Comparison of ENCODE assay signal across 1 cellular context in the genomic region with DNA sequence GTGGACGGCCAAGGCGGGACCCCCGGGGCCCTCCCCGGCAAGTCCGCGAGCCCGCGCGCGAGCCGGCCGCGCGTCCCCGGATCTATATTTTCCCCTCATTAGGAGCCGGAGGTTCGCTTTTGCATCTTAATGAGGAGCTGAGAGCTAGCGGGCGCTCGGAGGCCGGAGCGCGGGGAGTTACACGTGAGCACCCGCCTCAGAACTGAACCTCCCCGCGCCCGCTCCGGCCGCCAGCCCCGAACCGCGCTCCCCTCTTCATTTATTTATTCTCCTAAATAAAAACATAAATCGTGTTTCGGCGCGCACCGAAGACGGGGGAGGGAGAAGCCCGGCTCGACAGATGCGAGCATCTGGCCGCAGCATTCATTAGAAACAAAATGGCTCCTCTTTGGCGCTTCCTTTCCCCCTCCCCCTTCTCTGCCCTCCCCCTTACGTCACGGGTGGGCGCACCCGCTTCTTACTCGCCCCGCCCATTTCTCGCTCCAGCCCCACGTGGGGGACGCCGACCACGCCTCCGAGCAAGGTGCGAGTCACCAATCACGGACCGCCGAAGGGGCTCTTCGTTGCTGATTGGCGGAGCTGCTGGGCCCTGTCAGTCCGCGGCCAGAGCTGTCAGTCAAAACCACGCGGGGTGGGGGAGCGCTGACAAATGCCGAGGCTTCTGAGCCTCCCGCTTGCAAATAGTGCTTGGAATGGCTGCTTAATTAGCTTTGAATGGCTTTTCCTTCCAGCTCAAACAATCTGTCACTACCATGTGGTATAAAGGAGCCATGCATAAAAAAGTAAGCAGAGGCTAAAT.
TF ChIP-seq lines count a peak whose summit lies in the region.

No MANE protein-coding gene starts in this region.

TF ChIP-seq in HepG2, 621 proteins besides CTCF, POLR2A, EP300 and RAD21 (continued from another document and continues in another):
- TF ChIP-seq, protein P1, sequence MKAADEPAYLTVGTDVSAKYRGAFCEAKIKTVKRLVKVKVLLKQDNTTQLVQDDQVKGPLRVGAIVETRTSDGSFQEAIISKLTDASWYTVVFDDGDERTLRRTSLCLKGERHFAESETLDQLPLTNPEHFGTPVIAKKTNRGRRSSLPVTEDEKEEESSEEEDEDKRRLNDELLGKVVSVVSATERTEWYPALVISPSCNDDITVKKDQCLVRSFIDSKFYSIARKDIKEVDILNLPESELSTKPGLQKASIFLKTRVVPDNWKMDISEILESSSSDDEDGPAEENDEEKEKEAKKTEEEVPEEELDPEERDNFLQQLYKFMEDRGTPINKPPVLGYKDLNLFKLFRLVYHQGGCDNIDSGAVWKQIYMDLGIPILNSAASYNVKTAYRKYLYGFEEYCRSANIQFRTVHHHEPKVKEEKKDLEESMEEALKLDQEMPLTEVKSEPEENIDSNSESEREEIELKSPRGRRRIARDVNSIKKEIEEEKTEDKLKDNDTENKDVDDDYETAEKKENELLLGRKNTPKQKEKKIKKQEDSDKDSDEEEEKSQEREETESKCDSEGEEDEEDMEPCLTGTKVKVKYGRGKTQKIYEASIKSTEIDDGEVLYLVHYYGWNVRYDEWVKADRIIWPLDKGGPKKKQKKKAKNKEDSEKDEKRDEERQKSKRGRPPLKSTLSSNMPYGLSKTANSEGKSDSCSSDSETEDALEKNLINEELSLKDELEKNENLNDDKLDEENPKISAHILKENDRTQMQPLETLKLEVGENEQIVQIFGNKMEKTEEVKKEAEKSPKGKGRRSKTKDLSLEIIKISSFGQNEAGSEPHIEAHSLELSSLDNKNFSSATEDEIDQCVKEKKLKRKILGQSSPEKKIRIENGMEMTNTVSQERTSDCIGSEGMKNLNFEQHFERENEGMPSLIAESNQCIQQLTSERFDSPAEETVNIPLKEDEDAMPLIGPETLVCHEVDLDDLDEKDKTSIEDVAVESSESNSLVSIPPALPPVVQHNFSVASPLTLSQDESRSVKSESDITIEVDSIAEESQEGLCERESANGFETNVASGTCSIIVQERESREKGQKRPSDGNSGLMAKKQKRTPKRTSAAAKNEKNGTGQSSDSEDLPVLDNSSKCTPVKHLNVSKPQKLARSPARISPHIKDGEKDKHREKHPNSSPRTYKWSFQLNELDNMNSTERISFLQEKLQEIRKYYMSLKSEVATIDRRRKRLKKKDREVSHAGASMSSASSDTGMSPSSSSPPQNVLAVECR (CRISPR knock-in tag; IDR thresholded peaks at IDR 0.05; ENCODE audit: borderline replicate concordance): peak; percentile 62; the same call in 1 of the 2 replicates
- TF ChIP-seq NR2C2 (CRISPR knock-in tag; IDR thresholded peaks at IDR 0.05; ENCODE audit: borderline replicate concordance): no peak
- TF ChIP-seq, protein P2, sequence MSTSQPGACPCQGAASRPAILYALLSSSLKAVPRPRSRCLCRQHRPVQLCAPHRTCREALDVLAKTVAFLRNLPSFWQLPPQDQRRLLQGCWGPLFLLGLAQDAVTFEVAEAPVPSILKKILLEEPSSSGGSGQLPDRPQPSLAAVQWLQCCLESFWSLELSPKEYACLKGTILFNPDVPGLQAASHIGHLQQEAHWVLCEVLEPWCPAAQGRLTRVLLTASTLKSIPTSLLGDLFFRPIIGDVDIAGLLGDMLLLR (CRISPR knock-in tag; IDR thresholded peaks at IDR 0.05): no peak
- TF ChIP-seq MAFG (CRISPR knock-in tag; IDR thresholded peaks at IDR 0.05): no peak
- TF ChIP-seq, protein P3, sequence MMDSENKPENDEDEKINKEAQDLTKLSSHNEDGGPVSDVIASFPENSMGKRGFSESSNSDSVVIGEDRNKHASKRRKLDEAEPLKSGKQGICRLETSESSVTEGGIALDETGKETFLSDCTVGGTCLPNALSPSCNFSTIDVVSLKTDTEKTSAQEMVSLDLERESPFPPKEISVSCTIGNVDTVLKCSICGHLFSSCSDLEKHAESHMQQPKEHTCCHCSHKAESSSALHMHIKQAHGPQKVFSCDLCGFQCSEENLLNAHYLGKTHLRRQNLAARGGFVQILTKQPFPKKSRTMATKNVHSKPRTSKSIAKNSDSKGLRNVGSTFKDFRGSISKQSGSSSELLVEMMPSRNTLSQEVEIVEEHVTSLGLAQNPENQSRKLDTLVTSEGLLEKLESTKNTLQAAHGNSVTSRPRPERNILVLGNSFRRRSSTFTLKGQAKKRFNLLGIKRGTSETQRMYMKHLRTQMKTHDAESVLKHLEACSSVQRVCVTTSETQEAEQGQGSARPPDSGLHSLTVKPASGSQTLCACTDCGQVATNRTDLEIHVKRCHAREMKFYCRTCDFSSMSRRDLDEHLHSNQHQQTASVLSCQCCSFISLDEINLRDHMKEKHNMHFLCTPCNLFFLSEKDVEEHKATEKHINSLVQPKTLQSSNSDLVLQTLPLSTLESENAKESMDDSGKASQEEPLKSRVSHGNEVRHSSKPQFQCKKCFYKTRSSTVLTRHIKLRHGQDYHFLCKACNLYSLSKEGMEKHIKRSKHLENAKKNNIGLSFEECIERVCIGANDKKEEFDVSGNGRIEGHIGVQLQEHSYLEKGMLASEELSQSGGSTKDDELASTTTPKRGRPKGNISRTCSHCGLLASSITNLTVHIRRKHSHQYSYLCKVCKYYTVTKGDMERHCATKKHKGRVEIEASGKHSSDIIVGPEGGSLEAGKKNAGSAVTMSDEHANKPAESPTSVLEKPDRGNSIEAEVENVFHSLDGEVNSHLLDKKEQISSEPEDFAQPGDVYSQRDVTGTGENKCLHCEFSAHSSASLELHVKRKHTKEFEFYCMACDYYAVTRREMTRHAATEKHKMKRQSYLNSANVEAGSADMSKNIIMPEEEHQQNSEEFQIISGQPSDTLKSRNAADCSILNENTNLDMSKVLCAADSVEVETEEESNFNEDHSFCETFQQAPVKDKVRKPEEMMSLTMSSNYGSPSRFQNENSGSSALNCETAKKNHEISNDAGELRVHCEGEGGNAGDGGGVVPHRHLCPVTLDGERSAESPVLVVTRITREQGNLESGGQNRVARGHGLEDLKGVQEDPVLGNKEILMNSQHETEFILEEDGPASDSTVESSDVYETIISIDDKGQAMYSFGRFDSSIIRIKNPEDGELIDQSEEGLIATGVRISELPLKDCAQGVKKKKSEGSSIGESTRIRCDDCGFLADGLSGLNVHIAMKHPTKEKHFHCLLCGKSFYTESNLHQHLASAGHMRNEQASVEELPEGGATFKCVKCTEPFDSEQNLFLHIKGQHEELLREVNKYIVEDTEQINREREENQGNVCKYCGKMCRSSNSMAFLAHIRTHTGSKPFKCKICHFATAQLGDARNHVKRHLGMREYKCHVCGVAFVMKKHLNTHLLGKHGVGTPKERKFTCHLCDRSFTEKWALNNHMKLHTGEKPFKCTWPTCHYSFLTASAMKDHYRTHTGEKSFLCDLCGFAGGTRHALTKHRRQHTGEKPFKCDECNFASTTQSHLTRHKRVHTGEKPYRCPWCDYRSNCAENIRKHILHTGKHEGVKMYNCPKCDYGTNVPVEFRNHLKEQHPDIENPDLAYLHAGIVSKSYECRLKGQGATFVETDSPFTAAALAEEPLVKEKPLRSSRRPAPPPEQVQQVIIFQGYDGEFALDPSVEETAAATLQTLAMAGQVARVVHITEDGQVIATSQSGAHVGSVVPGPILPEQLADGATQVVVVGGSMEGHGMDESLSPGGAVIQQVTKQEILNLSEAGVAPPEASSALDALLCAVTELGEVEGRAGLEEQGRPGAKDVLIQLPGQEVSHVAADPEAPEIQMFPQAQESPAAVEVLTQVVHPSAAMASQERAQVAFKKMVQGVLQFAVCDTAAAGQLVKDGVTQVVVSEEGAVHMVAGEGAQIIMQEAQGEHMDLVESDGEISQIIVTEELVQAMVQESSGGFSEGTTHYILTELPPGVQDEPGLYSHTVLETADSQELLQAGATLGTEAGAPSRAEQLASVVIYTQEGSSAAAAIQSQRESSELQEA (CRISPR knock-in tag; IDR thresholded peaks at IDR 0.05; ENCODE audit: not compliant biosample characterization): no peak
- no peak for TF ChIP-seq ZC3H13 (CRISPR knock-in tag; IDR thresholded peaks at IDR 0.05)
- TF ChIP-seq, protein P4, sequence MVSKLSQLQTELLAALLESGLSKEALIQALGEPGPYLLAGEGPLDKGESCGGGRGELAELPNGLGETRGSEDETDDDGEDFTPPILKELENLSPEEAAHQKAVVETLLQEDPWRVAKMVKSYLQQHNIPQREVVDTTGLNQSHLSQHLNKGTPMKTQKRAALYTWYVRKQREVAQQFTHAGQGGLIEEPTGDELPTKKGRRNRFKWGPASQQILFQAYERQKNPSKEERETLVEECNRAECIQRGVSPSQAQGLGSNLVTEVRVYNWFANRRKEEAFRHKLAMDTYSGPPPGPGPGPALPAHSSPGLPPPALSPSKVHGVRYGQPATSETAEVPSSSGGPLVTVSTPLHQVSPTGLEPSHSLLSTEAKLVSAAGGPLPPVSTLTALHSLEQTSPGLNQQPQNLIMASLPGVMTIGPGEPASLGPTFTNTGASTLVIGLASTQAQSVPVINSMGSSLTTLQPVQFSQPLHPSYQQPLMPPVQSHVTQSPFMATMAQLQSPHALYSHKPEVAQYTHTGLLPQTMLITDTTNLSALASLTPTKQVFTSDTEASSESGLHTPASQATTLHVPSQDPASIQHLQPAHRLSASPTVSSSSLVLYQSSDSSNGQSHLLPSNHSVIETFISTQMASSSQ (IDR thresholded peaks at IDR 0.05; ENCODE audit: low read depth): peak; percentile 60
- TF ChIP-seq, protein P4 (CRISPR knock-in tag; IDR thresholded peaks at IDR 0.05; ENCODE audit: borderline replicate concordance): peak; percentile 87; the same call in 1 of the 2 replicates
- peak; percentile 35 for TF ChIP-seq SRY (CRISPR knock-in tag; IDR thresholded peaks at IDR 0.05)
- no peak for TF ChIP-seq ZNF383 (CRISPR knock-in tag; IDR thresholded peaks at IDR 0.05; ENCODE audit: borderline replicate concordance)
- TF ChIP-seq, protein P5, sequence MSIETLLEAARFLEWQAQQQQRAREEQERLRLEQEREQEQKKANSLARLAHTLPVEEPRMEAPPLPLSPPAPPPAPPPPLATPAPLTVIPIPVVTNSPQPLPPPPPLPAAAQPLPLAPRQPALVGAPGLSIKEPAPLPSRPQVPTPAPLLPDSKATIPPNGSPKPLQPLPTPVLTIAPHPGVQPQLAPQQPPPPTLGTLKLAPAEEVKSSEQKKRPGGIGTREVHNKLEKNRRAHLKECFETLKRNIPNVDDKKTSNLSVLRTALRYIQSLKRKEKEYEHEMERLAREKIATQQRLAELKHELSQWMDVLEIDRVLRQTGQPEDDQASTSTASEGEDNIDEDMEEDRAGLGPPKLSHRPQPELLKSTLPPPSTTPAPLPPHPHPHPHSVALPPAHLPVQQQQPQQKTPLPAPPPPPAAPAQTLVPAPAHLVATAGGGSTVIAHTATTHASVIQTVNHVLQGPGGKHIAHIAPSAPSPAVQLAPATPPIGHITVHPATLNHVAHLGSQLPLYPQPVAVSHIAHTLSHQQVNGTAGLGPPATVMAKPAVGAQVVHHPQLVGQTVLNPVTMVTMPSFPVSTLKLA (IDR thresholded peaks at IDR 0.05): peak; percentile 81
- TF ChIP-seq ZNF263 (CRISPR knock-in tag; IDR thresholded peaks at IDR 0.05): no peak
- TF ChIP-seq HIVEP1 (CRISPR knock-in tag; IDR thresholded peaks at IDR 0.05): peak; percentile 79
- TF ChIP-seq NBN (conservative IDR thresholded peaks at IDR 0.05): no peak
- no peak for TF ChIP-seq HMGA1 (CRISPR knock-in tag; conservative IDR thresholded peaks at IDR 0.05)
- TF ChIP-seq, protein P6, sequence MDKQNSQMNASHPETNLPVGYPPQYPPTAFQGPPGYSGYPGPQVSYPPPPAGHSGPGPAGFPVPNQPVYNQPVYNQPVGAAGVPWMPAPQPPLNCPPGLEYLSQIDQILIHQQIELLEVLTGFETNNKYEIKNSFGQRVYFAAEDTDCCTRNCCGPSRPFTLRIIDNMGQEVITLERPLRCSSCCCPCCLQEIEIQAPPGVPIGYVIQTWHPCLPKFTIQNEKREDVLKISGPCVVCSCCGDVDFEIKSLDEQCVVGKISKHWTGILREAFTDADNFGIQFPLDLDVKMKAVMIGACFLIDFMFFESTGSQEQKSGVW (CRISPR knock-in tag; IDR thresholded peaks at IDR 0.05; ENCODE audit: borderline replicate concordance): no peak
- no peak for TF ChIP-seq RNF2 (conservative IDR thresholded peaks at IDR 0.05; ENCODE audit: low read depth)
- no peak for TF ChIP-seq ZNF562 (CRISPR knock-in tag; IDR thresholded peaks at IDR 0.05; ENCODE audit: borderline replicate concordance)
- TF ChIP-seq ATF7 (IDR thresholded peaks at IDR 0.05): 0 out of 2 replicates have a peak, but pooled peaks have one; percentile 16
- TF ChIP-seq ATF7 (CRISPR knock-in tag; IDR thresholded peaks at IDR 0.05): no peak
- TF ChIP-seq NFE2 (CRISPR knock-in tag; IDR thresholded peaks at IDR 0.05): no peak
- no peak for TF ChIP-seq HNRNPUL1 (IDR thresholded peaks at IDR 0.05; ENCODE audit: low read depth, low read length)
- TF ChIP-seq XRCC5 (optimal IDR thresholded peaks at IDR 0.05; ENCODE audit: low read length): no peak
- TF ChIP-seq ZNF350 (CRISPR knock-in tag; IDR thresholded peaks at IDR 0.05; ENCODE audit: borderline replicate concordance, low read depth): peak; percentile 64; the same call in 1 of the 2 replicates
- TF ChIP-seq, protein P7, sequence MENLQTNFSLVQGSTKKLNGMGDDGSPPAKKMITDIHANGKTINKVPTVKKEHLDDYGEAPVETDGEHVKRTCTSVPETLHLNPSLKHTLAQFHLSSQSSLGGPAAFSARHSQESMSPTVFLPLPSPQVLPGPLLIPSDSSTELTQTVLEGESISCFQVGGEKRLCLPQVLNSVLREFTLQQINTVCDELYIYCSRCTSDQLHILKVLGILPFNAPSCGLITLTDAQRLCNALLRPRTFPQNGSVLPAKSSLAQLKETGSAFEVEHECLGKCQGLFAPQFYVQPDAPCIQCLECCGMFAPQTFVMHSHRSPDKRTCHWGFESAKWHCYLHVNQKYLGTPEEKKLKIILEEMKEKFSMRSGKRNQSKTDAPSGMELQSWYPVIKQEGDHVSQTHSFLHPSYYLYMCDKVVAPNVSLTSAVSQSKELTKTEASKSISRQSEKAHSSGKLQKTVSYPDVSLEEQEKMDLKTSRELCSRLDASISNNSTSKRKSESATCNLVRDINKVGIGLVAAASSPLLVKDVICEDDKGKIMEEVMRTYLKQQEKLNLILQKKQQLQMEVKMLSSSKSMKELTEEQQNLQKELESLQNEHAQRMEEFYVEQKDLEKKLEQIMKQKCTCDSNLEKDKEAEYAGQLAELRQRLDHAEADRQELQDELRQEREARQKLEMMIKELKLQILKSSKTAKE (CRISPR knock-in tag; IDR thresholded peaks at IDR 0.05; ENCODE audit: borderline replicate concordance): no peak
- no peak for TF ChIP-seq TBL1XR1 (IDR thresholded peaks at IDR 0.05; ENCODE audit: borderline replicate concordance, low read length, partially characterized antibody)
- peak; percentile 49; the same call in 1 of the 2 replicates for TF ChIP-seq NFIC (IDR thresholded peaks at IDR 0.05; ENCODE audit: low read length)
- no peak for TF ChIP-seq RORA (CRISPR knock-in tag; IDR thresholded peaks at IDR 0.05)
- TF ChIP-seq AHR (CRISPR knock-in tag; IDR thresholded peaks at IDR 0.05): no peak
